16 cellular contexts compared by ENCODE assay signal in the genomic region with DNA sequence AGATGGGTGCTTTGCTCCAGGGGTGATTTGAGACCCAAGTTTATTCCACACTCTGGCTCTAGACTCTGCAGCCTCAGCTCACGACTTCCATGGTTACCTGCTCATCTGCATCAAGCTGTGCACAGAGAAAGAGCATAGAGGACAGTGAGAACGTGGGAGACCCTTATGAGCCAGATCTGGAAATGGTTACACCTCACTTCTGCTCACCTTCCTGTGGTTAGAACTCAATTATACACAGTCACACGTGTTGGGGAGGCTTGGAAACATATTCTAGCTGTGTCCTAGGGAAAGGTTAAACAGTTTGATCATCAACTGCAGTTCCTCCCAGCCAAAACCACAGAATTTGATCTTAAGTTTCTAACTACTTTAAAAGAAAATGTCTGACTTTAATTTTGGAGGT. TPM values are rescaled to one million over a fixed set of nuclear protein-coding genes. Genes with fewer than 3 reads are reported as not detected.
"Had no signal": no experiment of that assay in that cellular context is flagged by ENCODE, and none has a peak within 500 bp of the region (broad histone marks: within the 10 kb centered on the region; RNA-seq: fewer than 3 reads in every experiment).

No MANE protein-coding gene starts in this region.

- ATAC-seq: natural killer cell treated with Interleukin-12 subunit alpha and Interleukin-12 subunit beta and Interleukin-15 and Interleukin-18, amount 100 ng/mL, for 72 hours; right cardiac atrium had no signal

- H3K27ac ChIP-seq: coronary artery, upper lobe of left lung had no signal

- H3K4me3 ChIP-seq: coronary artery, smooth muscle cell, upper lobe of left lung had no signal

- H3K27me3 ChIP-seq: upper lobe of left lung had no signal

- H3K9me3 Mint-ChIP-seq: natural killer cell treated with Interleukin-12 subunit alpha and Interleukin-12 subunit beta and Interleukin-15 and Interleukin-18, amount 100 ng/mL, for 72 hours had no signal

- DNase-seq: central memory CD4-positive, alpha-beta T cell; effector CD4-positive, alpha-beta T cell; foreskin melanocyte; head of caudate nucleus; mesenchymal stem cell; nucleus accumbens; right cardiac atrium; stimulated activated naive CD4-positive, alpha-beta T cell treated with Interleukin-2 at 50 U/mL for 16 hours; upper lobe of left lung had no signal

- H3K9me3 ChIP-seq: upper lobe of left lung had no signal

- H3K36me3 Mint-ChIP-seq: natural killer cell treated with Interleukin-12 subunit alpha and Interleukin-12 subunit beta and Interleukin-15 and Interleukin-18, amount 100 ng/mL, for 72 hours had no signal

- H3K36me3 ChIP-seq: upper lobe of left lung had no signal

- H3K4me3 Mint-ChIP-seq: natural killer cell treated with Interleukin-12 subunit alpha and Interleukin-12 subunit beta and Interleukin-15 and Interleukin-18, amount 100 ng/mL, for 72 hours had no signal

- H3K27ac Mint-ChIP-seq: natural killer cell treated with Interleukin-12 subunit alpha and Interleukin-12 subunit beta and Interleukin-15 and Interleukin-18, amount 100 ng/mL, for 72 hours; progenitor cell of endocrine pancreas had no signal

RNA-seq across cellular contexts. Expression of a gene that starts 1.8 kb away (rescaled TPM):
- total RNA-seq: activated CD8-positive, alpha-beta memory T cell treated with anti-CD3 and anti-CD28 coated beads for 36 hours; natural killer cell treated with Interleukin-12 subunit alpha and Interleukin-12 subunit beta and Interleukin-15 and Interleukin-18, amount 100 ng/mL, for 72 hours; progenitor cell of endocrine pancreas; right cardiac atrium; T-helper 2 cell treated with Interferon-gamma antibody and Interleukin-4, amounts not matched to agents 100 ng/mL and 5 ng/mL, for 36 hours; temporal lobe; upper lobe of left lung had no signal

RNA-seq across cellular contexts. Expression of a gene that starts 23.8 kb away (rescaled TPM):
- total RNA-seq: activated CD8-positive, alpha-beta memory T cell treated with anti-CD3 and anti-CD28 coated beads for 36 hours; natural killer cell treated with Interleukin-12 subunit alpha and Interleukin-12 subunit beta and Interleukin-15 and Interleukin-18, amount 100 ng/mL, for 72 hours; progenitor cell of endocrine pancreas; smooth muscle cell; T-helper 2 cell treated with Interferon-gamma antibody and Interleukin-4, amounts not matched to agents 100 ng/mL and 5 ng/mL, for 36 hours; temporal lobe had no signal

RNA-seq across cellular contexts. Expression of a gene that starts 29.2 kb away (rescaled TPM):
- total RNA-seq: activated CD8-positive, alpha-beta memory T cell treated with anti-CD3 and anti-CD28 coated beads for 36 hours; natural killer cell treated with Interleukin-12 subunit alpha and Interleukin-12 subunit beta and Interleukin-15 and Interleukin-18, amount 100 ng/mL, for 72 hours; T-helper 2 cell treated with Interferon-gamma antibody and Interleukin-4, amounts not matched to agents 100 ng/mL and 5 ng/mL, for 36 hours; temporal lobe had no signal
